30 cellular contexts compared by ENCODE assay signal in the genomic region with DNA sequence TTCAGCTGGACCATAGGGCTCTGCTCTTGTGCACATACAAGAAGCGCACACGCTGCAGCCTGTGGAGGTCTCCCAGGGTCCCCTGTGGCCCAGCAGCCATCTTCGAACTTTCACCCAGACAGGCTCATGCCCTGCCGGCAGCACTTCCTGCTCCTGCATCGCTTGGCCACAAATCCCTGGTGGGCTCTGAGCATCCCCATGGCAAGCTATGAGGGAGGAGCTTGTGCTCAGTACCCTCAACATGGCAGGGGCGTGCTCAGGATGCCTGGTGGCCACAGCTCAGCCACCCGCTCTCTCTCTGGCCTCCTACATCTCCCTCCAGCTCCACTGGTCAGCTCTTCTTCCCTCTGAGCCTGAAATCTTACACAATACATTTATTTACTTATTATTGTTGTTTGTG.
"Had no signal": no experiment of that assay in that cellular context is flagged by ENCODE, and none has a peak within 500 bp of the region (broad histone marks: within the 10 kb centered on the region; RNA-seq: fewer than 3 reads in every experiment).

No MANE protein-coding gene starts in this region.

- H3K36me3 Mint-ChIP-seq: activated naive CD4-positive, alpha-beta T cell treated with anti-CD3 and anti-CD28 coated beads, Interleukin-2, amount 50 U/mL, for 24 hours; activated naive CD8-positive, alpha-beta T cell treated with anti-CD3 and anti-CD28 coated beads for 36 hours had no signal

- DNase-seq: activated CD4-positive, alpha-beta T cell treated with anti-CD3 and anti-CD28 coated beads for 1 hour; activated CD4-positive, alpha-beta T cell treated with anti-CD3 and anti-CD28 coated beads for 4 hours; activated CD4-positive, alpha-beta T cell treated with anti-CD3 and anti-CD28 coated beads, Interleukin-2, amount 50 U/mL, for 1 hour; activated CD4-positive, alpha-beta T cell treated with anti-CD3 and anti-CD28 coated beads, Interleukin-2, amount 50 U/mL, for 48 hours; activated CD8-positive, alpha-beta memory T cell treated with anti-CD3 and anti-CD28 coated beads for 24 hours; activated CD8-positive, alpha-beta T cell treated with anti-CD3 and anti-CD28 coated beads for 36 hours; activated effector memory CD4-positive, alpha-beta T cell treated with anti-CD3 and anti-CD28 coated beads, Interleukin-2, amount 50 U/mL, for 16 hours; activated naive CD4-positive, alpha-beta T cell treated with anti-CD3 and anti-CD28 coated beads for 36 hours; activated naive CD8-positive, alpha-beta T cell treated with anti-CD3 and anti-CD28 coated beads for 36 hours; activated naive CD8-positive, alpha-beta T cell treated with anti-CD3 and anti-CD28 coated beads, Interleukin-2, amount 50 U/mL, for 24 hours; activated T-cell treated with anti-CD3 and anti-CD28 coated beads, Interleukin-2, amount 50 U/mL, for 4 hours; amygdala; aorta; body of pancreas; caudate nucleus; effector CD8-positive, alpha-beta T cell; esophagus squamous epithelium; foreskin melanocyte; T-helper 1 cell; T-helper 17 cell; T1000 had no signal

- H3K27ac ChIP-seq: adrenal gland, body of pancreas, epithelial cell of prostate, esophagus squamous epithelium, gastroesophageal sphincter, VCaP had no signal

- H3K36me3 ChIP-seq: adrenal gland, esophagus squamous epithelium, gastroesophageal sphincter had no signal

- H3K27me3 ChIP-seq: adrenal gland, body of pancreas had no signal

- H3K4me3 Mint-ChIP-seq: activated CD8-positive, alpha-beta T cell treated with anti-CD3 and anti-CD28 coated beads for 36 hours; activated naive CD4-positive, alpha-beta T cell treated with anti-CD3 and anti-CD28 coated beads for 36 hours; activated naive CD4-positive, alpha-beta T cell treated with anti-CD3 and anti-CD28 coated beads, Interleukin-2, amount 50 U/mL, for 24 hours; activated naive CD8-positive, alpha-beta T cell treated with anti-CD3 and anti-CD28 coated beads for 36 hours; activated naive CD8-positive, alpha-beta T cell treated with anti-CD3 and anti-CD28 coated beads, Interleukin-2, amount 50 U/mL, for 24 hours; activated T-cell treated with anti-CD3 and anti-CD28 coated beads, Interleukin-2, amount 50 U/mL, for 4 hours; activated T-helper 1 cell treated with anti-CD3 and anti-CD28 coated beads, Interleukin-12 subunit alpha, Interleukin-12 subunit beta, Interleukin-2, Interleukin-4 antibody, amounts not matched to agents 30 ng/mL and 10 ng/mL and 1 ng/mL, durations not matched to agents 14 hours and 24 hours and 36 hours; T-helper 17 cell; T-helper 2 cell treated with Interferon-gamma antibody and Interleukin-4, amounts not matched to agents 5 μg/mL and 100 μg/mL, for 36 hours; WTC11 had no signal

- ATAC-seq: activated CD8-positive, alpha-beta T cell treated with anti-CD3 and anti-CD28 coated beads for 36 hours; activated naive CD8-positive, alpha-beta T cell treated with anti-CD3 and anti-CD28 coated beads, Interleukin-2, amount 50 U/mL, for 24 hours; activated T-cell treated with anti-CD3 and anti-CD28 coated beads, Interleukin-2, amount 50 U/mL, for 4 hours; body of pancreas; gastroesophageal sphincter; T-helper 17 cell; WTC11 had no signal

- H3K9me3 Mint-ChIP-seq: activated naive CD8-positive, alpha-beta T cell treated with anti-CD3 and anti-CD28 coated beads for 36 hours; activated T-helper 1 cell treated with anti-CD3 and anti-CD28 coated beads, Interleukin-12 subunit alpha, Interleukin-12 subunit beta, Interleukin-2, Interleukin-4 antibody, amounts not matched to agents 30 ng/mL and 10 ng/mL and 1 ng/mL, durations not matched to agents 14 hours and 24 hours and 36 hours; activated T-helper 2 cell treated with anti-CD3 and anti-CD28 coated beads, Interferon-gamma antibody, Interleukin-2, Interleukin-4, amounts not matched to agents 10 μg/mL and 5 μg/mL and 100 μg/mL, durations not matched to agents 14 hours and 24 hours and 36 hours; T-helper 2 cell treated with Interferon-gamma antibody and Interleukin-4, amounts not matched to agents 5 μg/mL and 100 μg/mL, for 36 hours had no signal

- H3K27me3 Mint-ChIP-seq: activated naive CD4-positive, alpha-beta T cell treated with anti-CD3 and anti-CD28 coated beads, Interleukin-2, amount 50 U/mL, for 24 hours; activated naive CD8-positive, alpha-beta T cell treated with anti-CD3 and anti-CD28 coated beads for 36 hours; activated naive CD8-positive, alpha-beta T cell treated with anti-CD3 and anti-CD28 coated beads, Interleukin-2, amount 50 U/mL, for 24 hours; T-helper 17 cell had no signal

- H3K4me1 Mint-ChIP-seq: activated naive CD4-positive, alpha-beta T cell treated with anti-CD3 and anti-CD28 coated beads, Interleukin-2, amount 50 U/mL, for 24 hours; activated naive CD8-positive, alpha-beta T cell treated with anti-CD3 and anti-CD28 coated beads for 36 hours; activated naive CD8-positive, alpha-beta T cell treated with anti-CD3 and anti-CD28 coated beads, Interleukin-2, amount 50 U/mL, for 24 hours; T-helper 17 cell; WTC11 had no signal

- H3K4me1 ChIP-seq: adrenal gland, body of pancreas, gastroesophageal sphincter had no signal

- H3K4me3 ChIP-seq: adrenal gland, body of pancreas, esophagus squamous epithelium, gastroesophageal sphincter had no signal

- H3K27ac Mint-ChIP-seq: activated CD8-positive, alpha-beta T cell treated with anti-CD3 and anti-CD28 coated beads for 36 hours; activated naive CD4-positive, alpha-beta T cell treated with anti-CD3 and anti-CD28 coated beads for 36 hours; activated naive CD4-positive, alpha-beta T cell treated with anti-CD3 and anti-CD28 coated beads, Interleukin-2, amount 50 U/mL, for 24 hours; activated naive CD8-positive, alpha-beta T cell treated with anti-CD3 and anti-CD28 coated beads for 36 hours; activated naive CD8-positive, alpha-beta T cell treated with anti-CD3 and anti-CD28 coated beads, Interleukin-2, amount 50 U/mL, for 24 hours; activated T-helper 1 cell treated with anti-CD3 and anti-CD28 coated beads, Interleukin-12 subunit alpha, Interleukin-12 subunit beta, Interleukin-2, Interleukin-4 antibody, amounts not matched to agents 30 ng/mL and 10 ng/mL and 1 ng/mL, durations not matched to agents 14 hours and 24 hours and 36 hours; activated T-helper 2 cell treated with anti-CD3 and anti-CD28 coated beads, Interferon-gamma antibody, Interleukin-2, Interleukin-4, amounts not matched to agents 10 μg/mL and 5 μg/mL and 100 μg/mL, durations not matched to agents 14 hours and 24 hours and 36 hours; T-helper 17 cell; T-helper 2 cell treated with Interferon-gamma antibody and Interleukin-4, amounts not matched to agents 5 μg/mL and 100 μg/mL, for 36 hours; WTC11 had no signal

- H3K9me3 ChIP-seq: adrenal gland, body of pancreas had no signal
